Comparison of ENCODE assay signal across 40 cellular contexts in the genomic region with DNA sequence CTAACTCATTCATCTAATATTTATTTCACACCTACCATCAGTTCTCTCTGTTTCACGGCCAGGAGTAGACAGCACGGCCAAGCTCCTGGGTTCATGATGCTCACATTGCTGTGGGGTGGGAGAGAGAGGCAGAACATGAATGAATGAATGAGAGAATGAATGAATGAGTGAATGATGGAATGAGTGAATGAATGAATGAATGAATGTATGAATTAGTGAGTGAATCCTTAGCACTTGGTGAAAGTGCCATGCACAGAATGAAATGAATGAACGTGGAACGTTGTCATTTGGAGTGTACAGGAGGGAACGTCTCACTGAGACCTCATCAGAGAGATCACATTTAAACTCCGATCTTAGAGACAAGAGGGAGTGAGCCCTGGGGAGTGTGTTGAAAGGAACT. TPM values are rescaled to one million over a fixed set of nuclear protein-coding genes. Genes with fewer than 3 reads are reported as not detected.
"Had no signal": no experiment of that assay in that cellular context is flagged by ENCODE, and none has a peak within 500 bp of the region (broad histone marks: within the 10 kb centered on the region; RNA-seq: fewer than 3 reads in every experiment).

No MANE protein-coding gene starts in this region.

- ATAC-seq: activated CD4-positive, alpha-beta T cell treated with anti-CD3 and anti-CD28 coated beads for 36 hours; activated CD8-positive, alpha-beta memory T cell treated with anti-CD3 and anti-CD28 coated beads, Interleukin-2, amount 10 ng/mL, durations not matched to agents 7 days and 5 days; activated CD8-positive, alpha-beta T cell treated with anti-CD3 and anti-CD28 coated beads, Interleukin-2, amount 10 ng/mL, durations not matched to agents 7 days and 5 days; gastroesophageal sphincter; heart right ventricle; T-cell had no signal

- H3K27ac ChIP-seq: brain microvascular endothelial cell, epithelial cell of prostate, esophagus squamous epithelium, gastroesophageal sphincter, heart right ventricle had no signal

- H3K4me3 Mint-ChIP-seq: activated CD4-positive, alpha-beta memory T cell treated with anti-CD3 and anti-CD28 coated beads for 36 hours; activated CD4-positive, alpha-beta T cell treated with anti-CD3 and anti-CD28 coated beads for 36 hours; activated CD4-positive, alpha-beta T cell treated with anti-CD3 and anti-CD28 coated beads, Interleukin-2, amount 10 ng/mL, durations not matched to agents 24 days and 14 days; activated CD8-positive, alpha-beta memory T cell treated with anti-CD3 and anti-CD28 coated beads, Interleukin-2, amount 10 ng/mL, durations not matched to agents 7 days and 5 days; activated CD8-positive, alpha-beta T cell treated with anti-CD3 and anti-CD28 coated beads, Interleukin-2, amount 10 ng/mL, durations not matched to agents 7 days and 5 days; activated naive CD4-positive, alpha-beta T cell treated with anti-CD3 and anti-CD28 coated beads for 36 hours; activated naive CD8-positive, alpha-beta T cell; activated T-helper 1 cell treated with anti-CD3 and anti-CD28 coated beads, Interleukin-12 subunit alpha, Interleukin-12 subunit beta, Interleukin-2, Interleukin-4 antibody, amounts not matched to agents 30 ng/mL and 10 ng/mL and 1 ng/mL, durations not matched to agents 14 hours and 24 hours and 36 hours; T-cell; T-helper 1 cell treated with Interleukin-12 subunit alpha and Interleukin-12 subunit beta and Interleukin-4 antibody, amounts not matched to agents 30 μg/mL and 1 μg/mL, for 36 hours had no signal

- H3K4me1 ChIP-seq: esophagus squamous epithelium, gastroesophageal sphincter had no signal

- DNase-seq: activated CD4-positive, alpha-beta memory T cell treated with anti-CD3 and anti-CD28 coated beads for 36 hours; activated CD4-positive, alpha-beta T cell treated with anti-CD3 and anti-CD28 coated beads for 36 hours; activated CD4-positive, alpha-beta T cell treated with anti-CD3 and anti-CD28 coated beads, Interleukin-2, amount 10 ng/mL, durations not matched to agents 24 days and 14 days; activated CD4-positive, CD25-positive, alpha-beta regulatory T cell; activated CD4-positive, CD25-positive, alpha-beta regulatory T cell treated with anti-CD3 and anti-CD28 coated beads, Interleukin-2, amount 50 U/mL, for 72 hours; activated CD8-positive, alpha-beta memory T cell treated with anti-CD3 and anti-CD28 coated beads, Interleukin-2, amount 10 ng/mL, durations not matched to agents 7 days and 5 days; activated CD8-positive, alpha-beta memory T cell treated with anti-CD3 and anti-CD28 coated beads, Interleukin-2, amount 50 U/mL, for 4 hours; activated CD8-positive, alpha-beta T cell treated with anti-CD3 and anti-CD28 coated beads, Interleukin-2, amount 10 ng/mL, durations not matched to agents 7 days and 5 days; activated effector memory CD4-positive, alpha-beta T cell treated with anti-CD3 and anti-CD28 coated beads, Interleukin-2, amount 50 U/mL, for 16 hours; activated naive CD4-positive, alpha-beta T cell treated with anti-CD3 and anti-CD28 coated beads for 36 hours; activated T-cell treated with anti-CD3 and anti-CD28 coated beads, Interleukin-2, amount 50 U/mL, for 1 hour; activated T-cell treated with anti-CD3 and anti-CD28 coated beads, Interleukin-2, amount 50 U/mL, for 48 hours; amniotic stem cell; anterior cingulate cortex; brain microvascular endothelial cell; cortex of kidney; dermis blood vessel endothelial cell; effector CD8-positive, alpha-beta T cell; esophagus squamous epithelium; foreskin melanocyte; heart right ventricle; T-cell had no signal

- H3K9me3 Mint-ChIP-seq: activated CD4-positive, alpha-beta memory T cell treated with anti-CD3 and anti-CD28 coated beads for 36 hours; activated CD4-positive, alpha-beta T cell treated with anti-CD3 and anti-CD28 coated beads, Interleukin-2, amount 10 ng/mL, durations not matched to agents 24 days and 14 days; activated naive CD4-positive, alpha-beta T cell treated with anti-CD3 and anti-CD28 coated beads for 36 hours; activated T-helper 1 cell treated with anti-CD3 and anti-CD28 coated beads, Interleukin-12 subunit alpha, Interleukin-12 subunit beta, Interleukin-2, Interleukin-4 antibody, amounts not matched to agents 30 ng/mL and 10 ng/mL and 1 ng/mL, durations not matched to agents 14 hours and 24 hours and 36 hours; activated T-helper 2 cell treated with anti-CD3 and anti-CD28 coated beads, Interferon-gamma antibody, Interleukin-2, Interleukin-4, amounts not matched to agents 10 μg/mL and 5 μg/mL and 100 μg/mL, durations not matched to agents 14 hours and 24 hours and 36 hours; T-cell; T-helper 1 cell treated with Interleukin-12 subunit alpha and Interleukin-12 subunit beta and Interleukin-4 antibody, amounts not matched to agents 30 μg/mL and 1 μg/mL, for 36 hours had no signal

- H3K36me3 ChIP-seq: brain microvascular endothelial cell, esophagus squamous epithelium, gastroesophageal sphincter, heart right ventricle had no signal

- H3K27me3 ChIP-seq: brain microvascular endothelial cell had no signal

- H3K9me3 ChIP-seq: esophagus squamous epithelium, gastroesophageal sphincter, heart right ventricle had no signal

- FAIRE-seq: astrocyte, bronchial epithelial cell, colon, endometrium, endothelial cell of umbilical vein had no signal

- H3K4me3 ChIP-seq: esophagus squamous epithelium, gastroesophageal sphincter, heart right ventricle had no signal

- H3K36me3 Mint-ChIP-seq: activated CD4-positive, alpha-beta memory T cell treated with anti-CD3 and anti-CD28 coated beads for 36 hours; activated CD8-positive, alpha-beta memory T cell treated with anti-CD3 and anti-CD28 coated beads, Interleukin-2, amount 10 ng/mL, durations not matched to agents 7 days and 5 days; activated naive CD8-positive, alpha-beta T cell; T-cell had no signal

- H3K27ac Mint-ChIP-seq: activated CD4-positive, alpha-beta memory T cell treated with anti-CD3 and anti-CD28 coated beads for 36 hours; activated CD4-positive, alpha-beta T cell treated with anti-CD3 and anti-CD28 coated beads for 36 hours; activated CD4-positive, alpha-beta T cell treated with anti-CD3 and anti-CD28 coated beads, Interleukin-2, amount 10 ng/mL, durations not matched to agents 24 days and 14 days; activated CD8-positive, alpha-beta memory T cell treated with anti-CD3 and anti-CD28 coated beads, Interleukin-2, amount 10 ng/mL, durations not matched to agents 7 days and 5 days; activated CD8-positive, alpha-beta T cell treated with anti-CD3 and anti-CD28 coated beads, Interleukin-2, amount 10 ng/mL, durations not matched to agents 7 days and 5 days; activated naive CD4-positive, alpha-beta T cell treated with anti-CD3 and anti-CD28 coated beads for 36 hours; activated naive CD8-positive, alpha-beta T cell; activated T-helper 1 cell treated with anti-CD3 and anti-CD28 coated beads, Interleukin-12 subunit alpha, Interleukin-12 subunit beta, Interleukin-2, Interleukin-4 antibody, amounts not matched to agents 30 ng/mL and 10 ng/mL and 1 ng/mL, durations not matched to agents 14 hours and 24 hours and 36 hours; activated T-helper 2 cell treated with anti-CD3 and anti-CD28 coated beads, Interferon-gamma antibody, Interleukin-2, Interleukin-4, amounts not matched to agents 10 μg/mL and 5 μg/mL and 100 μg/mL, durations not matched to agents 14 hours and 24 hours and 36 hours; T-cell; T-helper 1 cell treated with Interleukin-12 subunit alpha and Interleukin-12 subunit beta and Interleukin-4 antibody, amounts not matched to agents 30 μg/mL and 1 μg/mL, for 36 hours had no signal

- H3K27me3 Mint-ChIP-seq: activated CD4-positive, alpha-beta memory T cell treated with anti-CD3 and anti-CD28 coated beads for 36 hours had no signal

RNA-seq across cellular contexts. Expression of a gene that starts 11.9 kb away (rescaled TPM):
- total RNA-seq: activated CD4-positive, alpha-beta memory T cell treated with anti-CD3 and anti-CD28 coated beads for 36 hours; activated CD4-positive, alpha-beta T cell treated with anti-CD3 and anti-CD28 coated beads for 36 hours; activated CD4-positive, alpha-beta T cell treated with anti-CD3 and anti-CD28 coated beads, Interleukin-2, amount 10 ng/mL, durations not matched to agents 24 days and 14 days; activated CD8-positive, alpha-beta T cell treated with anti-CD3 and anti-CD28 coated beads, Interleukin-2, amount 10 ng/mL, durations not matched to agents 7 days and 5 days; activated naive CD4-positive, alpha-beta T cell treated with anti-CD3 and anti-CD28 coated beads for 36 hours; activated T-helper 2 cell treated with anti-CD3 and anti-CD28 coated beads, Interferon-gamma antibody, Interleukin-2, Interleukin-4, amounts not matched to agents 10 μg/mL and 5 μg/mL and 100 μg/mL, durations not matched to agents 14 hours and 24 hours and 36 hours; astrocyte; bronchial epithelial cell; cardiac septum; chondrocyte; dermis blood vessel endothelial cell; endothelial cell of umbilical vein; esophagus squamous epithelium; fibroblast of lung; fibroblast of villous mesenchyme; gastroesophageal sphincter had no signal
- polyA plus RNA-seq: adipose tissue, endothelial cell of umbilical vein, esophagus, fibroblast of lung had no signal

RNA-seq across cellular contexts. Expression of a gene that starts 21.9 kb away (rescaled TPM):
- total RNA-seq: activated CD4-positive, alpha-beta memory T cell treated with anti-CD3 and anti-CD28 coated beads for 36 hours; activated CD4-positive, alpha-beta T cell treated with anti-CD3 and anti-CD28 coated beads for 36 hours; activated CD4-positive, alpha-beta T cell treated with anti-CD3 and anti-CD28 coated beads, Interleukin-2, amount 10 ng/mL, durations not matched to agents 24 days and 14 days; activated CD8-positive, alpha-beta T cell treated with anti-CD3 and anti-CD28 coated beads, Interleukin-2, amount 10 ng/mL, durations not matched to agents 7 days and 5 days; activated naive CD4-positive, alpha-beta T cell treated with anti-CD3 and anti-CD28 coated beads for 36 hours; activated T-helper 1 cell treated with anti-CD3 and anti-CD28 coated beads, Interleukin-12 subunit alpha, Interleukin-12 subunit beta, Interleukin-2, Interleukin-4 antibody, amounts not matched to agents 30 ng/mL and 10 ng/mL and 1 ng/mL, durations not matched to agents 14 hours and 24 hours and 36 hours; activated T-helper 2 cell treated with anti-CD3 and anti-CD28 coated beads, Interferon-gamma antibody, Interleukin-2, Interleukin-4, amounts not matched to agents 10 μg/mL and 5 μg/mL and 100 μg/mL, durations not matched to agents 14 hours and 24 hours and 36 hours; astrocyte; bronchial epithelial cell; cardiac septum; chondrocyte; dermis blood vessel endothelial cell; endothelial cell of umbilical vein; esophagus squamous epithelium; fibroblast of lung; fibroblast of villous mesenchyme; gastroesophageal sphincter; glomerular endothelial cell had no signal
- polyA plus RNA-seq: adipose tissue, endothelial cell of umbilical vein, esophagus, fibroblast of lung had no signal

RNA-seq across cellular contexts. Expression of a gene that starts 24.8 kb away (rescaled TPM):
- total RNA-seq: activated CD4-positive, alpha-beta memory T cell treated with anti-CD3 and anti-CD28 coated beads for 36 hours; activated CD4-positive, alpha-beta T cell treated with anti-CD3 and anti-CD28 coated beads for 36 hours; activated CD4-positive, alpha-beta T cell treated with anti-CD3 and anti-CD28 coated beads, Interleukin-2, amount 10 ng/mL, durations not matched to agents 24 days and 14 days; activated naive CD4-positive, alpha-beta T cell treated with anti-CD3 and anti-CD28 coated beads for 36 hours; activated T-helper 1 cell treated with anti-CD3 and anti-CD28 coated beads, Interleukin-12 subunit alpha, Interleukin-12 subunit beta, Interleukin-2, Interleukin-4 antibody, amounts not matched to agents 30 ng/mL and 10 ng/mL and 1 ng/mL, durations not matched to agents 14 hours and 24 hours and 36 hours; activated T-helper 2 cell treated with anti-CD3 and anti-CD28 coated beads, Interferon-gamma antibody, Interleukin-2, Interleukin-4, amounts not matched to agents 10 μg/mL and 5 μg/mL and 100 μg/mL, durations not matched to agents 14 hours and 24 hours and 36 hours; astrocyte; bronchial epithelial cell; cardiac septum; chondrocyte; dermis blood vessel endothelial cell; endothelial cell of umbilical vein; esophagus squamous epithelium; fibroblast of lung; fibroblast of villous mesenchyme; glomerular endothelial cell had no signal
- polyA plus RNA-seq: adipose tissue, endothelial cell of umbilical vein, esophagus, fibroblast of lung, heart right ventricle had no signal

RNA-seq across cellular contexts. Expression of a gene that starts 41.0 kb away (rescaled TPM):
- total RNA-seq: activated CD4-positive, alpha-beta memory T cell treated with anti-CD3 and anti-CD28 coated beads for 36 hours; activated CD4-positive, alpha-beta T cell treated with anti-CD3 and anti-CD28 coated beads, Interleukin-2, amount 10 ng/mL, durations not matched to agents 24 days and 14 days; activated naive CD4-positive, alpha-beta T cell treated with anti-CD3 and anti-CD28 coated beads for 36 hours; activated T-helper 1 cell treated with anti-CD3 and anti-CD28 coated beads, Interleukin-12 subunit alpha, Interleukin-12 subunit beta, Interleukin-2, Interleukin-4 antibody, amounts not matched to agents 30 ng/mL and 10 ng/mL and 1 ng/mL, durations not matched to agents 14 hours and 24 hours and 36 hours; activated T-helper 2 cell treated with anti-CD3 and anti-CD28 coated beads, Interferon-gamma antibody, Interleukin-2, Interleukin-4, amounts not matched to agents 10 μg/mL and 5 μg/mL and 100 μg/mL, durations not matched to agents 14 hours and 24 hours and 36 hours; astrocyte; bronchial epithelial cell; cardiac septum; chondrocyte; dermis blood vessel endothelial cell; endothelial cell of umbilical vein; esophagus squamous epithelium; fibroblast of lung; fibroblast of villous mesenchyme; gastroesophageal sphincter; glomerular endothelial cell had no signal
- polyA plus RNA-seq: adipose tissue, endothelial cell of umbilical vein, esophagus, fibroblast of lung, heart right ventricle had no signal

RNA-seq across cellular contexts. Expression of a gene that starts 53.2 kb away (rescaled TPM):
- total RNA-seq: activated CD4-positive, alpha-beta memory T cell treated with anti-CD3 and anti-CD28 coated beads for 36 hours; activated CD4-positive, alpha-beta T cell treated with anti-CD3 and anti-CD28 coated beads for 36 hours; activated CD4-positive, alpha-beta T cell treated with anti-CD3 and anti-CD28 coated beads, Interleukin-2, amount 10 ng/mL, durations not matched to agents 24 days and 14 days; activated naive CD4-positive, alpha-beta T cell treated with anti-CD3 and anti-CD28 coated beads for 36 hours; activated T-helper 1 cell treated with anti-CD3 and anti-CD28 coated beads, Interleukin-12 subunit alpha, Interleukin-12 subunit beta, Interleukin-2, Interleukin-4 antibody, amounts not matched to agents 30 ng/mL and 10 ng/mL and 1 ng/mL, durations not matched to agents 14 hours and 24 hours and 36 hours; activated T-helper 2 cell treated with anti-CD3 and anti-CD28 coated beads, Interferon-gamma antibody, Interleukin-2, Interleukin-4, amounts not matched to agents 10 μg/mL and 5 μg/mL and 100 μg/mL, durations not matched to agents 14 hours and 24 hours and 36 hours; astrocyte; bronchial epithelial cell; cardiac septum; chondrocyte; dermis blood vessel endothelial cell; endothelial cell of umbilical vein; esophagus squamous epithelium; fibroblast of lung; fibroblast of villous mesenchyme; glomerular endothelial cell had no signal
- polyA plus RNA-seq: endothelial cell of umbilical vein, esophagus, fibroblast of lung had no signal
